9 cellular contexts compared by ENCODE assay signal in genomic region chr6:108622601-108623335, GRCh38.
DNase-seq lines count a peak whose midpoint lies in the region; ATAC-seq, FAIRE-seq and TF ChIP-seq lines count a peak whose summit lies in the region.
"Had no signal": no experiment of that assay in that cellular context is flagged by ENCODE, and none has a peak within 500 bp of the region (broad histone marks: within the 10 kb centered on the region; RNA-seq: fewer than 3 reads in every experiment).

No MANE protein-coding gene starts in this region.

- H3K9me3 ChIP-seq in thoracic aorta (no peaks in the 10 kb centered on the region), small intestine (ENCODE audit: control insufficient read depth, low read depth) (no peaks in the 10 kb centered on the region)
- H3K9me3 ChIP-seq: Peyer's patch had no signal

- TF ChIP-seq CTCF in astrocyte of the cerebellum (IDR thresholded peaks at IDR 0.05; ENCODE audit: low read depth, low read length, missing control alignments) (no peak), thoracic aorta (IDR thresholded peaks at IDR 0.05) (no peak)

- WGBS in small intestine, 3 donors, result 69 to 85% (median 81%) methylated on average over 11 of the region's 11 CpGs

- H3K4me3 ChIP-seq in astrocyte of the cerebellum (ENCODE audit: low read depth, low read length) (no peak overlapping the region), thoracic aorta (peak overlapping the region; percentile 36), small intestine (ENCODE audit: low read depth in 1 of 2, low read length in 2 of 2) (no peak overlapping the region)
- H3K4me3 ChIP-seq: Peyer's patch had no signal

- DNase-seq in KBM-7 (peak; percentile 52), astrocyte of the cerebellum (ENCODE audit: low read depth) (peak; percentile 74), kidney tubule cell (ENCODE audit: low spot score) (peak; percentile 77), thoracic aorta (ENCODE audit: low spot score) (peak; percentile 38), small intestine (no peak), cerebellum (ENCODE audit: low spot score) (no peak)

- no peaks in the 10 kb centered on the region for H3K36me3 ChIP-seq in thoracic aorta
- H3K36me3 ChIP-seq in small intestine (ENCODE audit: control insufficient read depth in 2 of 2, insufficient read depth in 2 of 2, low read length in 2 of 2), result no peaks in the 10 kb centered on the region
- H3K36me3 ChIP-seq: Peyer's patch had no signal

- peak; percentile 72 for ATAC-seq in thoracic aorta (ENCODE audit: insufficient number of reproducible peaks, low FRiP score, low read depth)
- ATAC-seq in HG02642 (IDR thresholded peaks at IDR 0.05; ENCODE audit: poor library complexity, unreplicated experiment), result no peak
- no peak for ATAC-seq in HG03175 (IDR thresholded peaks at IDR 0.05; ENCODE audit: unreplicated experiment)

- H3K4me1 ChIP-seq in thoracic aorta (ENCODE audit: control insufficient read depth in 1 of 2, low read depth in 2 of 2), result peaks cover 76 to 98% of the 10 kb centered on the region in 2 donors
- peaks cover 5 to 29% of the 10 kb centered on the region in 2 donors for H3K4me1 ChIP-seq in small intestine (ENCODE audit: control insufficient read depth in 2 of 2, insufficient read depth in 1 of 2, low read depth in 1 of 2, low read length in 1 of 2)

- peak overlapping the region; percentile 36 to 48 for H3K27ac ChIP-seq in thoracic aorta
- H3K27ac ChIP-seq in small intestine (ENCODE audit: low read depth in 1 of 2, low read length in 1 of 2), result peak overlapping the region in 1 of 2 donors; percentile 69

- no peak for FAIRE-seq in small intestine (lab: Jason Lieb, UNC)

- no peaks in the 10 kb centered on the region for H3K27me3 ChIP-seq in thoracic aorta (replicated peaks; ENCODE audit: insufficient read depth)
- no peaks in the 10 kb centered on the region for H3K27me3 ChIP-seq in small intestine (ENCODE audit: control insufficient read depth in 2 of 2, insufficient read depth in 2 of 2, low read length in 2 of 2)
- H3K27me3 ChIP-seq: Peyer's patch had no signal

- in situ Hi-C loops in KBM-7 (cut with MboI; ENCODE audit: low pct_unique_long_range_greater_than_20kb, low sequenced_read_pairs) (no loop called here), astrocyte of the cerebellum (cut with HindIII; ENCODE audit: low sequenced_read_pairs) (no loop called here)

Comparison
In these comparisons a context has a peak if more than half of its experiments do, and no peak if none do; other contexts are left out.
1. DNase-seq: peak in KBM-7 (single experiment), astrocyte of the cerebellum (single experiment), kidney tubule cell (single experiment) and thoracic aorta (single experiment); none in small intestine (single experiment) and cerebellum (single experiment).